In genomic region chr5:140175367-140176027, GRCh38 we compare ENCODE assay signal across 8 cellular contexts. TPM values are rescaled to one million over a fixed set of nuclear protein-coding genes. Genes with fewer than 3 reads are reported as not detected.
DNase-seq lines count a peak whose midpoint lies in the region; ATAC-seq and TF ChIP-seq lines count a peak whose summit lies in the region.

No MANE protein-coding gene starts in this region.

- H3K4me2 ChIP-seq in mammary epithelial cell (ENCODE audit: insufficient read depth, low read depth, low read length): peak overlapping the region; percentile 67

- H3K27me3 Mint-ChIP-seq in immature natural killer cell (ENCODE audit: low read depth in 3 of 3): peaks cover 15 to 17% (median 17%) of the 10 kb centered on the region in 3 donors

- H3K4me3 Mint-ChIP-seq in immature natural killer cell: peak overlapping the region; percentile 90 to 93 (median 92)

- 3% methylated on average over 8 of the region's 58 CpGs for WGBS in mammary epithelial cell (ENCODE audit: low coverage, missing lambda C conversion rate)

- H3K27ac ChIP-seq in WERI-Rb-1: peak overlapping the region; percentile 82
- peak overlapping the region; percentile 72 for H3K27ac ChIP-seq in mammary epithelial cell (ENCODE audit: insufficient read depth, low read depth, low read length)

- H3K4me3 ChIP-seq in WERI-Rb-1 (ENCODE audit: low read depth, low read length) (peak overlapping the region; percentile 88), mammary epithelial cell (replicated peaks in 1 of 3; ENCODE audit: insufficient read depth in 1 of 3, low read depth in 2 of 3, low read length in 3 of 3) (peak overlapping the region; percentile 58 to 94 (median 67))

- H3K27ac Mint-ChIP-seq in immature natural killer cell: peak overlapping the region; percentile 5 to 96 (median 96)

- BruUV-seq in mammary epithelial cell (replicated peaks; lab: Mats Ljungman, UMichigan): TSS peak; percentile 57

- no peaks in the 10 kb centered on the region for H4K20me1 ChIP-seq in mammary epithelial cell (ENCODE audit: insufficient read depth, low read length)

- no peaks in the 10 kb centered on the region for H3K9me3 Mint-ChIP-seq in immature natural killer cell

- intact Hi-C loops in mammary epithelial cell (cut with micrococcal nuclease): loop anchor here (1.0 to 2.0 kb wide), 3 partner anchors 45 to 175 kb away; no protein-coding TSS in a partner anchor

- H3K4me1 ChIP-seq in mammary epithelial cell (ENCODE audit: insufficient read depth, low read length): peaks cover 4% of the 10 kb centered on the region

- H3K79me2 ChIP-seq in mammary epithelial cell (ENCODE audit: insufficient read depth, low read length): peaks cover 6% of the 10 kb centered on the region

- H3K36me3 ChIP-seq in WERI-Rb-1 (peaks cover 4% of the 10 kb centered on the region), mammary epithelial cell (ENCODE audit: insufficient read depth, low read length) (no peaks in the 10 kb centered on the region)

- CTCF ChIA-PET in mammary epithelial cell (lab: Charles Lee; ENCODE audit: low non-redundant PET): no interaction called here

- peak overlapping the region; percentile 81 for H2AFZ ChIP-seq in mammary epithelial cell (ENCODE audit: low read depth, low read length)

- peaks cover 0 to 4% (median 0%) of the 10 kb centered on the region in 3 donors for H3K36me3 Mint-ChIP-seq in immature natural killer cell

- peaks cover 12 to 19% of the 10 kb centered on the region in 2 donors for H3K4me1 Mint-ChIP-seq in immature natural killer cell

- H3K9me3 ChIP-seq in WERI-Rb-1 (ENCODE audit: severe bottlenecking) (no peaks in the 10 kb centered on the region), mammary epithelial cell (replicated peaks; ENCODE audit: insufficient read depth, low read length) (no peaks in the 10 kb centered on the region)

- dilution Hi-C loops in mammary epithelial cell (cut with HindIII; ENCODE audit: low sequenced_read_pairs): no loop called here

- in situ Hi-C loops in mammary epithelial cell (cut with MboI; ENCODE audit: low sequenced_read_pairs in 2 of 2): loop anchor here (5.0 to 10.0 kb wide), 2 partner anchors 179 to 182 kb away; no protein-coding TSS in a partner anchor

- peak overlapping the region; percentile 81 for H3K9ac ChIP-seq in mammary epithelial cell (ENCODE audit: insufficient read depth, low read length)

- H3K27me3 ChIP-seq in WERI-Rb-1 (ENCODE audit: insufficient read depth, low read depth, severe bottlenecking) (no peaks in the 10 kb centered on the region), mammary epithelial cell (ENCODE audit: insufficient read depth, low read length) (no peaks in the 10 kb centered on the region)

- peak; percentile 48 for ATAC-seq in GM18498 (IDR thresholded peaks at IDR 0.05; ENCODE audit: unreplicated experiment)
- ATAC-seq in HG02610 (IDR thresholded peaks at IDR 0.05; ENCODE audit: unreplicated experiment): peak; percentile 43

- TF ChIP-seq CTCF in WERI-Rb-1 (IDR thresholded peaks at IDR 0.05; ENCODE audit: low read depth, low read length) (0 out of 2 replicates have a peak, but pooled peaks have one; percentile 6), mammary epithelial cell (conservative IDR thresholded peaks at IDR 0.05 in 1 of 2, IDR thresholded peaks at IDR 0.05 in 1 of 2; ENCODE audit: extremely low read depth in 1 of 2, insufficient read depth in 1 of 2, low read depth in 1 of 2, low read length in 2 of 2) (peak in 1 of 2 donors; percentile 27)

- peak; percentile 29 for DNase-seq in NCI-H1048 (lab: John Stamatoyannopoulos, UW)
- DNase-seq in WERI-Rb-1: peak; percentile 69
- peak; percentile 40 for DNase-seq in mammary epithelial cell
- peak; percentile 55 to 61 (median 56) for DNase-seq in immature natural killer cell
- DNase-seq in stimulated activated CD4-positive, alpha-beta T cell treated with anti-CD3 and anti-CD28 coated beads, Interleukin-12 subunit alpha, Interleukin-12 subunit beta, amount 100 ng/mL, for 24 hours (ENCODE audit: low read depth in 2 of 2): peak; percentile 24 to 56
- DNase-seq in NCI-H1930 (lab: John Stamatoyannopoulos, UW): no peak

RNA-seq across cellular contexts. Expression of gene CYSTM1, which starts 0.5 kb away (rescaled TPM):
- total RNA-seq in mammary epithelial cell: 10 to 100 TPM; 27.5 to 31.7 TPM
- polyA plus RNA-seq in mammary epithelial cell (32.6 TPM), immature natural killer cell (10 to 100 TPM in 1 of 3 donors, 1 to 10 TPM in 2; 3.9 to 11.0 (median 7.1) TPM)
- polyA minus RNA-seq in mammary epithelial cell: 36.9 TPM

RNA-seq across cellular contexts. Expression of gene IGIP, which starts 49.8 kb away (rescaled TPM):
- 1 to 10 TPM; 3.4 to 4.5 TPM for total RNA-seq in mammary epithelial cell
- 0.62 TPM for polyA plus RNA-seq in mammary epithelial cell
- polyA minus RNA-seq in mammary epithelial cell: 4.4 TPM
- polyA plus RNA-seq in immature natural killer cell: under 1 TPM in 1 of 3 donors, not detected in 2; 0.35 TPM

Comparison
In these comparisons a context has a peak if more than half of its experiments do, and no peak if none do; other contexts are left out.
1. DNase-seq: peak in NCI-H1048 (single experiment), WERI-Rb-1 (single experiment), mammary epithelial cell (single experiment), immature natural killer cell (3 of 3) and stimulated activated CD4-positive, alpha-beta T cell treated with anti-CD3 and anti-CD28 coated beads, Interleukin-12 subunit alpha, Interleukin-12 subunit beta, amount 100 ng/mL, for 24 hours (2 of 2); none in NCI-H1930 (0 of 2).